In the genomic region with DNA sequence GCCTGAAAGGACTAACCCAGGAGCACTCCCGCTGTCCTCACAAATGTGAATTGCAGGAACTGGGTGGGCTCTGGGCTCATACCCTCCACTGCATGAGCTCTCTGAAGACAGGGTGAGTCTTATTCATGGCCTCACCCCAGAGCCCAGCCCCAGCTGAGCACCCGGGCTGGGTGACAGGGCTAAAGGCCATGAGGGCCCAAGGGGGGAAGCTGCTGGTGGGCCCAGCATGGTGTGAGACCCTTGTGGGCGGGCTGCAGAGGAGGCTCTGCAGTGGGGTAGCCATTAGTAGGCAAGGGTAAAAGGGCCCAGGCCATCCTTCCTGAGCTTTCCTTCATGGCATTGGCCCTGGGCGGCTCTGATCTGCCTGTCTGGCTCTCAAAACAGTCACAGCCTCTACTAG, we compare ENCODE assay signal across 24 cellular contexts. TPM values are rescaled to one million over a fixed set of nuclear protein-coding genes. Genes with fewer than 3 reads are reported as not detected.
"Had no signal": no experiment of that assay in that cellular context is flagged by ENCODE, and none has a peak within 500 bp of the region (broad histone marks: within the 10 kb centered on the region; RNA-seq: fewer than 3 reads in every experiment).

No MANE protein-coding gene starts in this region.

- H3K36me3 Mint-ChIP-seq: activated naive CD4-positive, alpha-beta T cell treated with anti-CD3 and anti-CD28 coated beads, Interleukin-2, amount 50 U/mL, for 24 hours had no signal

- H3K9me3 Mint-ChIP-seq: activated naive CD4-positive, alpha-beta T cell treated with anti-CD3 and anti-CD28 coated beads, Interleukin-2, amount 50 U/mL, for 24 hours; activated naive CD8-positive, alpha-beta T cell treated with anti-CD3 and anti-CD28 coated beads, Interleukin-2, amount 50 U/mL, for 24 hours; activated T-helper 1 cell treated with anti-CD3 and anti-CD28 coated beads, Interleukin-12 subunit alpha, Interleukin-12 subunit beta, Interleukin-2, Interleukin-4 antibody, amounts not matched to agents 30 ng/mL and 10 ng/mL and 1 ng/mL, durations not matched to agents 14 hours and 24 hours and 36 hours; T-helper 1 cell treated with Interleukin-12 subunit alpha and Interleukin-12 subunit beta and Interleukin-4 antibody, amounts not matched to agents 30 μg/mL and 1 μg/mL, for 36 hours had no signal

- H3K27ac Mint-ChIP-seq: activated naive CD4-positive, alpha-beta T cell treated with anti-CD3 and anti-CD28 coated beads, Interleukin-2, amount 50 U/mL, for 24 hours; activated naive CD8-positive, alpha-beta T cell treated with anti-CD3 and anti-CD28 coated beads, Interleukin-2, amount 50 U/mL, for 24 hours; activated T-helper 1 cell treated with anti-CD3 and anti-CD28 coated beads, Interleukin-12 subunit alpha, Interleukin-12 subunit beta, Interleukin-2, Interleukin-4 antibody, amounts not matched to agents 30 ng/mL and 10 ng/mL and 1 ng/mL, durations not matched to agents 14 hours and 24 hours and 36 hours; T-helper 1 cell treated with Interleukin-12 subunit alpha and Interleukin-12 subunit beta and Interleukin-4 antibody, amounts not matched to agents 30 μg/mL and 1 μg/mL, for 36 hours had no signal

- H3K4me1 Mint-ChIP-seq: activated naive CD4-positive, alpha-beta T cell treated with anti-CD3 and anti-CD28 coated beads, Interleukin-2, amount 50 U/mL, for 24 hours; activated naive CD8-positive, alpha-beta T cell treated with anti-CD3 and anti-CD28 coated beads, Interleukin-2, amount 50 U/mL, for 24 hours had no signal

- DNase-seq: activated CD4-positive, alpha-beta T cell treated with anti-CD3 and anti-CD28 coated beads for 4 hours; activated CD4-positive, alpha-beta T cell treated with anti-CD3 and anti-CD28 coated beads, Interleukin-2, amount 50 U/mL, for 4 hours; activated effector memory CD4-positive, alpha-beta T cell treated with Interleukin-2 at 50 U/mL for 16 hours; activated naive CD4-positive, alpha-beta T cell; activated naive CD8-positive, alpha-beta T cell treated with anti-CD3 and anti-CD28 coated beads, Interleukin-2, amount 50 U/mL, for 24 hours; activated T-cell treated with anti-CD3 and anti-CD28 coated beads, Interleukin-2, amount 50 U/mL, for 1 hour; amniotic stem cell; body of pancreas; MG63; NCI-H1105; NCI-H1436; NCI-H1694 treated with DMSO at 0.1 percent for 48 hours; NCI-H2029 treated with DMSO at 0.1 percent for 48 hours; NCI-H345; NCI-H510A; NCI-H526 treated with DMSO at 0.1 percent for 48 hours; NCI-H82; RPMI8226; SHP77 had no signal

- H3K27me3 ChIP-seq: ascending aorta, body of pancreas, MG63 had no signal

- H3K4me3 ChIP-seq: ascending aorta, body of pancreas, MG63 had no signal

- H3K4me3 Mint-ChIP-seq: activated naive CD4-positive, alpha-beta T cell treated with anti-CD3 and anti-CD28 coated beads, Interleukin-2, amount 50 U/mL, for 24 hours; activated naive CD8-positive, alpha-beta T cell treated with anti-CD3 and anti-CD28 coated beads, Interleukin-2, amount 50 U/mL, for 24 hours; activated T-helper 1 cell treated with anti-CD3 and anti-CD28 coated beads, Interleukin-12 subunit alpha, Interleukin-12 subunit beta, Interleukin-2, Interleukin-4 antibody, amounts not matched to agents 30 ng/mL and 10 ng/mL and 1 ng/mL, durations not matched to agents 14 hours and 24 hours and 36 hours; T-helper 1 cell treated with Interleukin-12 subunit alpha and Interleukin-12 subunit beta and Interleukin-4 antibody, amounts not matched to agents 30 μg/mL and 1 μg/mL, for 36 hours had no signal

- H3K36me3 ChIP-seq: MG63 had no signal

RNA-seq across cellular contexts. Expression of gene RAB6B, which starts 59.7 kb away (rescaled TPM):
- total RNA-seq: OCI-LY7 had no signal
